In genomic region chr14:58118097-58118496, GRCh38 we compare ENCODE assay signal across 25 cellular contexts. TPM values are rescaled to one million over a fixed set of nuclear protein-coding genes. Genes with fewer than 3 reads are reported as not detected.
DNase-seq lines count a peak whose midpoint lies in the region; ATAC-seq, FAIRE-seq and TF ChIP-seq lines count a peak whose summit lies in the region.
"Had no signal": no experiment of that assay in that cellular context is flagged by ENCODE, and none has a peak within 500 bp of the region (broad histone marks: within the 10 kb centered on the region; RNA-seq: fewer than 3 reads in every experiment).

No MANE protein-coding gene starts in this region.

- H3K4me1 ChIP-seq in PC-3 (ENCODE audit: insufficient read depth, low read length): peaks cover 23% of the 10 kb centered on the region
- H3K4me1 ChIP-seq in PC-9 (replicated peaks; ENCODE audit: insufficient read depth): peaks cover 11% of the 10 kb centered on the region; the same call in 1 of the 2 replicates
- H3K4me1 ChIP-seq: BLaER1 had no signal

- H3K36me3 ChIP-seq in PC-3 (ENCODE audit: low read depth, low read length): no peaks in the 10 kb centered on the region
- H3K36me3 ChIP-seq in PC-9 (ENCODE audit: low read depth): no peaks in the 10 kb centered on the region
- H3K36me3 ChIP-seq: BLaER1 had no signal

- ATAC-seq in PC-3: peak; percentile 85

- H3K9me3 ChIP-seq in PC-3 (ENCODE audit: low read length) (no peaks in the 10 kb centered on the region), PC-9 (ENCODE audit: insufficient read depth, low read depth) (no peaks in the 10 kb centered on the region)
- H3K9me3 ChIP-seq: BLaER1 had no signal

- no peak overlapping the region for H3K9ac ChIP-seq in PC-3 (ENCODE audit: low read length)
- H3K9ac ChIP-seq: BLaER1, KMS-11 had no signal

- DNase-seq in EL: peak; percentile 10
- DNase-seq in PC-3: peak; percentile 77
- DNase-seq in epithelial cell of esophagus (ENCODE audit: low read depth): peak; percentile 25
- DNase-seq in urothelium cell line (ENCODE audit: low spot score): no peak
- no peak for DNase-seq in MV-4-11 (lab: John Stamatoyannopoulos, UW)
- no peak for DNase-seq in PC-9
- no peak for DNase-seq in GOT3 (lab: John Stamatoyannopoulos, UW)
- DNase-seq: CD4-positive, CD25-positive, alpha-beta regulatory T cell; DMS53; GF-D8; HCEC 1CT; NCI-H1105; NCI-H146; NCI-H1930; NCI-H2107; NCI-H446 treated with DMSO at 0.1 percent for 48 hours; NCI-H526; NCI-H82; NK-92 treated with Interleukin-12 subunit alpha and Interleukin-12 subunit beta, amount 100 ng/mL, for 24 hours; SHP77 treated with DMSO at 0.1 percent for 48 hours had no signal

- no peak overlapping the region for H2AFZ ChIP-seq in PC-3 (ENCODE audit: low read length)
- no peak overlapping the region for H2AFZ ChIP-seq in PC-9

- CTCF ChIA-PET in PC-3 (lab: Charles Lee) (no interaction called here), PC-9 (lab: Charles Lee) (no interaction called here)

- no peak overlapping the region for H3K27ac ChIP-seq in PC-3 (ENCODE audit: low read length)
- H3K27ac ChIP-seq in PC-9: no peak overlapping the region
- H3K27ac ChIP-seq: BLaER1, KMS-11, RWPE1 had no signal

- BruUV-seq in PC-3 (replicated peaks; lab: Mats Ljungman, UMichigan) (no TSS peak), PC-9 (replicated peaks; lab: Mats Ljungman, UMichigan) (no TSS peak)

- H3K9me2 ChIP-seq in PC-3 (replicated peaks; ENCODE audit: low read length) (no peaks in the 10 kb centered on the region), PC-9 (ENCODE audit: insufficient read depth) (no peaks in the 10 kb centered on the region)

- H3K27me3 ChIP-seq in PC-3 (ENCODE audit: low read length) (peaks cover 11% of the 10 kb centered on the region; the same call in 1 of the 2 replicates), PC-9 (ENCODE audit: insufficient read depth, low read depth) (no peaks in the 10 kb centered on the region)
- H3K27me3 ChIP-seq: BLaER1 had no signal

- POLR2A ChIA-PET in PC-3 (lab: Charles Lee; ENCODE audit: unreplicated experiment): interaction anchor here (0.6 kb wide), 1 partner anchor 127 kb away, joined by 3 read pairs; no protein-coding TSS in a partner anchor
- POLR2A ChIA-PET in PC-9 (lab: Charles Lee; ENCODE audit: unreplicated experiment): no interaction called here

- no peak overlapping the region for H3K4me2 ChIP-seq in PC-3 (ENCODE audit: low read length)
- H3K4me2 ChIP-seq in PC-9: no peak overlapping the region
- H3K4me2 ChIP-seq: BLaER1, KMS-11 had no signal

- no peaks in the 10 kb centered on the region for H4K20me1 ChIP-seq in PC-3 (ENCODE audit: low read length)
- H4K20me1 ChIP-seq in PC-9 (ENCODE audit: insufficient read depth): no peaks in the 10 kb centered on the region
- H4K20me1 ChIP-seq: BLaER1 had no signal

- H3K79me2 ChIP-seq in PC-3 (ENCODE audit: low read length) (no peaks in the 10 kb centered on the region), PC-9 (ENCODE audit: low read depth) (no peaks in the 10 kb centered on the region)

- H3F3A ChIP-seq in PC-3 (ENCODE audit: low read length, unreplicated experiment) (no peaks in the 10 kb centered on the region), PC-9 (ENCODE audit: insufficient read depth, low read depth) (no peaks in the 10 kb centered on the region; the same call in 1 of the 2 replicates)

- TF ChIP-seq CTCF in PC-3 (conservative IDR thresholded peaks at IDR 0.05; ENCODE audit: low read depth, low read length) (no peak), epithelial cell of esophagus (IDR thresholded peaks at IDR 0.05; ENCODE audit: insufficient read depth, low read depth, low read length, missing control alignments) (no peak), PC-9 (conservative IDR thresholded peaks at IDR 0.05) (no peak)

- H3K4me3 ChIP-seq in PC-3 (ENCODE audit: low read length) (no peak overlapping the region), epithelial cell of esophagus (ENCODE audit: low read length) (no peak overlapping the region), PC-9 (no peak overlapping the region)
- H3K4me3 ChIP-seq: BLaER1 had no signal

- intact Hi-C loops in PC-3 (cut with micrococcal nuclease): no loop called here
- intact Hi-C loops in PC-9 (cut with micrococcal nuclease; ENCODE audit: unreplicated experiment): no loop called here

- FAIRE-seq in urothelium cell line (lab: Jason Lieb, UNC): peak; percentile 77
- FAIRE-seq: GM12891, H1 had no signal

RNA-seq across cellular contexts. Expression of gene ARMH4, which starts 33.9 kb away (rescaled TPM):
- 2.6 and 3.3 TPM in 2 replicates for total RNA-seq in PC-3 (2014; rRNA removed)
- total RNA-seq in PC-9 (2021): not detected in 2 replicates

Comparison
In these comparisons a context has a peak if more than half of its experiments do, and no peak if none do; other contexts are left out.
1. DNase-seq: peak in EL (single experiment), PC-3 (single experiment) and epithelial cell of esophagus (single experiment); none in urothelium cell line (single experiment), MV-4-11 (single experiment), PC-9 (0 of 2) and GOT3 (single experiment).